Comparison of ENCODE assay signal across 1 cellular context in genomic region chr19:18765224-18765623, GRCh38.
TF ChIP-seq lines count a peak whose summit lies in the region.

No MANE protein-coding gene starts in this region.

TF ChIP-seq in HCT116, 20 proteins besides CTCF, POLR2A, EP300 and RAD21 (continued from another document):
- TF ChIP-seq TCF7L2 (IDR thresholded peaks at IDR 0.05; ENCODE audit: borderline replicate concordance, extremely low read depth, insufficient read depth, insufficient read length), result no peak
- no peak for TF ChIP-seq POLR2AphosphoS5 (IDR thresholded peaks at IDR 0.05; ENCODE audit: low read depth, low read length)
- TF ChIP-seq YY1 (IDR thresholded peaks at IDR 0.05; ENCODE audit: extremely low read depth, insufficient replicate concordance, low read depth, low read length), result no peak
- no peak for TF ChIP-seq MAX (IDR thresholded peaks at IDR 0.05)
- TF ChIP-seq ELF1 (IDR thresholded peaks at IDR 0.05; ENCODE audit: borderline replicate concordance, low read depth), result no peak
- TF ChIP-seq EZH2phosphoT487 (IDR thresholded peaks at IDR 0.05; ENCODE audit: borderline replicate concordance), result no peak
- TF ChIP-seq SP1 (IDR thresholded peaks at IDR 0.05; ENCODE audit: low read depth), result no peak
- no peak for TF ChIP-seq ZBTB33 (IDR thresholded peaks at IDR 0.05; ENCODE audit: extremely low read depth, insufficient replicate concordance, low read length)
- TF ChIP-seq EGR1 (IDR thresholded peaks at IDR 0.05; ENCODE audit: low read depth), result no peak
TF ChIP-seq in HCT116: peak in this region for 0.
